15 cellular contexts compared by ENCODE assay signal in the genomic region with DNA sequence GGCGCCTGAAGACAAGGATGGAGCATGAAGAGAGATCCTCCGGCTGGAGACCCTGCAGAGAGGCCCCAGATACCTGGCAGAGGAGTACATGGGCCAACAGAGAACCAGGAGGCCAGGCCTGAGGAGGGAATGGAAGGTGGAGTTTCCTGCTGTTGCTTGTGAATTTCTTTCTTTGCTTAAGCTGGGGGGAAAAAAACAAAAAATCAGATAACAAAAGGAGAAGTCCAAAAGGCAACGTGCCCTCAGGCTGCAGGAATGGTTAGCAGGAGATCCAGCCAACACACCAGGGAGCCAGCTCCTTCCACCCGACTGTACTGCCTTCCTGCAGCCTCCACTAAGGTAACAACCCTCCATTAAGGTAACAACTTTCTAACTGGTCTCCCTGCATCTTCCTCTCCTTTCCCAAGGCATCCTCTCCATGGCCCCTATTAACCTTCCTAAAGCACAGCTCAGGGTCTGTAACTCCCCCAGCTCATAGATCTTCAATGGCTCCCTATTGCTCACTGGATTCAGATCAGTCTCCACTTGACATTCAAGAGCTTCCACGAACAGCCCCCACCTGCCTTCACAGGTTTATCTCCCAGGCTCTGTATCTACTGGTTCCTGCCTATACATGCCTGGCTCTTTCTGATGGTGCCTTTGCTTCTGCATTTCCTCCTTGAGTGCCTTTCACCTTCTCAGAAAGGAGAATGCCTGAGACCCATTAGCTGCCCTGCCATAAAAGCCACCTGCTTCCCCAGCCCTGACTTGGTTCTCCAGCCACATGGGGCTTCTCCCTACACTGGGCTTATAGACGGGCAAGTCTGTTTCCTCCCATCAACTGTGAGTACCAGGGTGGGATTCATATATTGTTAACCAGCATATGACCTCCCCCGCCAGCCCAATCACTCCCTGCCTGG. TPM values are rescaled to one million over a fixed set of nuclear protein-coding genes. Genes with fewer than 3 reads are reported as not detected.
DNase-seq lines count a peak whose midpoint lies in the region; ATAC-seq and TF ChIP-seq lines count a peak whose summit lies in the region.
"Had no signal": no experiment of that assay in that cellular context is flagged by ENCODE, and none has a peak within 500 bp of the region (broad histone marks: within the 10 kb centered on the region; RNA-seq: fewer than 3 reads in every experiment).

No MANE protein-coding gene starts in this region.

- DNase-seq in GDM1 (lab: John Stamatoyannopoulos, UW) (peak; percentile 45), KG1 (lab: John Stamatoyannopoulos, UW) (peak; percentile 30), WTC11 (ENCODE audit: low spot score) (no peak), hepatic stellate cell (ENCODE audit: low spot score) (no peak)
- DNase-seq in natural killer cell treated with Interleukin-12 subunit alpha and Interleukin-12 subunit beta and Interleukin-15 and Interleukin-18, amount 100 ng/mL, for 72 hours (ENCODE audit: low spot score), result no peak
- DNase-seq: activated CD4-positive, CD25-positive, alpha-beta regulatory T cell; activated T-cell treated with anti-CD3 and anti-CD28 coated beads, Interleukin-2, amount 50 U/mL, for 1 hour; brain microvascular endothelial cell; erythroblast; H7; IMR-90; right lobe of liver; Right ventricle myocardium superior had no signal

- peak overlapping the region; percentile 94 for H3K4me3 Mint-ChIP-seq in WTC11
- peak overlapping the region; percentile 54 for H3K4me3 Mint-ChIP-seq in natural killer cell treated with Interleukin-12 subunit alpha and Interleukin-12 subunit beta and Interleukin-15 and Interleukin-18, amount 100 ng/mL, for 72 hours

- H3K27me3 Mint-ChIP-seq in WTC11 (ENCODE audit: low read depth), result peaks cover 56% of the 10 kb centered on the region
- no peaks in the 10 kb centered on the region for H3K27me3 Mint-ChIP-seq in natural killer cell treated with Interleukin-12 subunit alpha and Interleukin-12 subunit beta and Interleukin-15 and Interleukin-18, amount 100 ng/mL, for 72 hours

- no peak for ATAC-seq in WTC11
- ATAC-seq in natural killer cell treated with Interleukin-12 subunit alpha and Interleukin-12 subunit beta and Interleukin-15 and Interleukin-18, amount 100 ng/mL, for 72 hours, result no peak
- ATAC-seq in HG02884 (IDR thresholded peaks at IDR 0.05; ENCODE audit: unreplicated experiment), result no peak
- ATAC-seq in HG02885 (IDR thresholded peaks at IDR 0.05; ENCODE audit: poor library complexity, unreplicated experiment), result no peak

- H3K4me1 Mint-ChIP-seq in WTC11, result peaks cover 21% of the 10 kb centered on the region
- H3K4me1 Mint-ChIP-seq in natural killer cell treated with Interleukin-12 subunit alpha and Interleukin-12 subunit beta and Interleukin-15 and Interleukin-18, amount 100 ng/mL, for 72 hours (ENCODE audit: low read depth in 2 of 2), result peaks cover 27 to 35% of the 10 kb centered on the region in 2 donors

- peaks cover 6% of the 10 kb centered on the region for H3K36me3 Mint-ChIP-seq in WTC11
- no peaks in the 10 kb centered on the region for H3K36me3 Mint-ChIP-seq in natural killer cell treated with Interleukin-12 subunit alpha and Interleukin-12 subunit beta and Interleukin-15 and Interleukin-18, amount 100 ng/mL, for 72 hours

- no peak overlapping the region for H3K27ac Mint-ChIP-seq in WTC11
- peak overlapping the region in 1 of 2 donors; percentile 11 for H3K27ac Mint-ChIP-seq in natural killer cell treated with Interleukin-12 subunit alpha and Interleukin-12 subunit beta and Interleukin-15 and Interleukin-18, amount 100 ng/mL, for 72 hours

- CTCF ChIA-PET in WTC11 (lab: Charles Lee), result interaction anchor here (1.2 to 7.0 kb wide), 10 partner anchors 8 to 296 kb away, joined by 3 to 284 read pairs (median 34); a partner anchor contains a TSS

- POLR2A ChIA-PET in WTC11 (lab: Charles Lee), result interaction anchor here (0.5 to 3.4 kb wide), 4 partner anchors 8 to 1772 kb away, joined by 3 to 21 read pairs (median 4); a partner anchor contains a TSS

- H3K9me3 Mint-ChIP-seq in WTC11, result peaks cover 9% of the 10 kb centered on the region
- H3K9me3 Mint-ChIP-seq in natural killer cell treated with Interleukin-12 subunit alpha and Interleukin-12 subunit beta and Interleukin-15 and Interleukin-18, amount 100 ng/mL, for 72 hours, result no peaks in the 10 kb centered on the region

- no peak for TF ChIP-seq CTCF in WTC11 (IDR thresholded peaks at IDR 0.05)

TF ChIP-seq in WTC11, 78 proteins besides CTCF, POLR2A, EP300 and RAD21 (continues in another document):
- TF ChIP-seq NR2C2 (CRISPR knock-in tag; IDR thresholded peaks at IDR 0.05), result no peak
- TF ChIP-seq, protein P1, sequence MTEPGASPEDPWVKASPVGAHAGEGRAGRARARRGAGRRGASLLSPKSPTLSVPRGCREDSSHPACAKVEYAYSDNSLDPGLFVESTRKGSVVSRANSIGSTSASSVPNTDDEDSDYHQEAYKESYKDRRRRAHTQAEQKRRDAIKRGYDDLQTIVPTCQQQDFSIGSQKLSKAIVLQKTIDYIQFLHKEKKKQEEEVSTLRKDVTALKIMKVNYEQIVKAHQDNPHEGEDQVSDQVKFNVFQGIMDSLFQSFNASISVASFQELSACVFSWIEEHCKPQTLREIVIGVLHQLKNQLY (CRISPR knock-in tag; IDR thresholded peaks at IDR 0.05), result no peak
- TF ChIP-seq, protein P2, sequence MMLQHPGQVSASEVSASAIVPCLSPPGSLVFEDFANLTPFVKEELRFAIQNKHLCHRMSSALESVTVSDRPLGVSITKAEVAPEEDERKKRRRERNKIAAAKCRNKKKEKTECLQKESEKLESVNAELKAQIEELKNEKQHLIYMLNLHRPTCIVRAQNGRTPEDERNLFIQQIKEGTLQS (CRISPR knock-in tag; conservative IDR thresholded peaks at IDR 0.05), result no peak
- TF ChIP-seq TP53 (CRISPR knock-in tag; IDR thresholded peaks at IDR 0.05), result no peak
- no peak for TF ChIP-seq GRHL2 (CRISPR knock-in tag; IDR thresholded peaks at IDR 0.05; ENCODE audit: insufficient replicate concordance, severe bottlenecking)
- TF ChIP-seq, protein P3, sequence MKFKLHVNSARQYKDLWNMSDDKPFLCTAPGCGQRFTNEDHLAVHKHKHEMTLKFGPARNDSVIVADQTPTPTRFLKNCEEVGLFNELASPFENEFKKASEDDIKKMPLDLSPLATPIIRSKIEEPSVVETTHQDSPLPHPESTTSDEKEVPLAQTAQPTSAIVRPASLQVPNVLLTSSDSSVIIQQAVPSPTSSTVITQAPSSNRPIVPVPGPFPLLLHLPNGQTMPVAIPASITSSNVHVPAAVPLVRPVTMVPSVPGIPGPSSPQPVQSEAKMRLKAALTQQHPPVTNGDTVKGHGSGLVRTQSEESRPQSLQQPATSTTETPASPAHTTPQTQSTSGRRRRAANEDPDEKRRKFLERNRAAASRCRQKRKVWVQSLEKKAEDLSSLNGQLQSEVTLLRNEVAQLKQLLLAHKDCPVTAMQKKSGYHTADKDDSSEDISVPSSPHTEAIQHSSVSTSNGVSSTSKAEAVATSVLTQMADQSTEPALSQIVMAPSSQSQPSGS (CRISPR knock-in tag; IDR thresholded peaks at IDR 0.05; ENCODE audit: borderline replicate concordance, low read depth), result no peak
- TF ChIP-seq, protein P4, sequence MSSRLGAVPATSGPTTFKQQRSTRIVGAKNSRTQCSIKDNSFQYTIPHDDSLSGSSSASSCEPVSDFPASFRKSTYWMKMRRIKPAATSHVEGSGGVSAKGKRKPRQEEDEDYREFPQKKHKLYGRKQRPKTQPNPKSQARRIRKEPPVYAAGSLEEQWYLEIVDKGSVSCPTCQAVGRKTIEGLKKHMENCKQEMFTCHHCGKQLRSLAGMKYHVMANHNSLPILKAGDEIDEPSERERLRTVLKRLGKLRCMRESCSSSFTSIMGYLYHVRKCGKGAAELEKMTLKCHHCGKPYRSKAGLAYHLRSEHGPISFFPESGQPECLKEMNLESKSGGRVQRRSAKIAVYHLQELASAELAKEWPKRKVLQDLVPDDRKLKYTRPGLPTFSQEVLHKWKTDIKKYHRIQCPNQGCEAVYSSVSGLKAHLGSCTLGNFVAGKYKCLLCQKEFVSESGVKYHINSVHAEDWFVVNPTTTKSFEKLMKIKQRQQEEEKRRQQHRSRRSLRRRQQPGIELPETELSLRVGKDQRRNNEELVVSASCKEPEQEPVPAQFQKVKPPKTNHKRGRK (CRISPR knock-in tag; IDR thresholded peaks at IDR 0.05; ENCODE audit: borderline replicate concordance), result no peak
- TF ChIP-seq EMX1 (CRISPR knock-in tag; IDR thresholded peaks at IDR 0.05), result no peak
- TF ChIP-seq NR3C1 (CRISPR knock-in tag; conservative IDR thresholded peaks at IDR 0.05; ENCODE audit: low read depth), result no peak
- no peak for TF ChIP-seq IRF2 (CRISPR knock-in tag; IDR thresholded peaks at IDR 0.05; ENCODE audit: borderline replicate concordance, low read depth)
- TF ChIP-seq SMAD3 (CRISPR knock-in tag; IDR thresholded peaks at IDR 0.05; ENCODE audit: borderline replicate concordance), result no peak

RNA-seq across cellular contexts. Expression of a gene that starts 0.7 kb away (rescaled TPM):
- not detected in 3 replicates for total RNA-seq in WTC11 (2021)
- not detected for total RNA-seq in natural killer cell treated with Interleukin-12 subunit alpha and Interleukin-12 subunit beta and Interleukin-15 and Interleukin-18, amount 100 ng/mL, for 72 hours
- total RNA-seq: H7, IMR-90, right lobe of liver, Right ventricle myocardium superior had no signal

RNA-seq across cellular contexts. Expression of a gene that starts 15.2 kb away (rescaled TPM):
- 4.1 to 5.4 TPM (median 4.1 TPM) in 3 replicates for total RNA-seq in WTC11 (2021)
- total RNA-seq in natural killer cell treated with Interleukin-12 subunit alpha and Interleukin-12 subunit beta and Interleukin-15 and Interleukin-18, amount 100 ng/mL, for 72 hours, result under 1 TPM in 1 of 2 donors, not detected in 1; 0.43 TPM

RNA-seq across cellular contexts. Expression of a gene that starts 30.8 kb away (rescaled TPM):
- 11.2 to 17.0 TPM (median 11.9 TPM) in 3 replicates for total RNA-seq in WTC11 (2021)
- total RNA-seq in natural killer cell treated with Interleukin-12 subunit alpha and Interleukin-12 subunit beta and Interleukin-15 and Interleukin-18, amount 100 ng/mL, for 72 hours, result 10 to 100 TPM; 18.8 to 49.9 TPM

RNA-seq across cellular contexts. Expression of a gene that starts 33.4 kb away (rescaled TPM):
- total RNA-seq in WTC11 (2021), result 1,970 to 2,019 TPM (median 2,012 TPM) in 3 replicates
- 1,000 to 10,000 TPM; 1,326 to 1,683 TPM for total RNA-seq in natural killer cell treated with Interleukin-12 subunit alpha and Interleukin-12 subunit beta and Interleukin-15 and Interleukin-18, amount 100 ng/mL, for 72 hours

RNA-seq across cellular contexts. Expression of a gene that starts 59.1 kb away (rescaled TPM):
- 3.9 to 4.2 TPM (median 4.0 TPM) in 3 replicates for total RNA-seq in WTC11 (2021)
- total RNA-seq in natural killer cell treated with Interleukin-12 subunit alpha and Interleukin-12 subunit beta and Interleukin-15 and Interleukin-18, amount 100 ng/mL, for 72 hours, result under 1 TPM in 1 of 2 donors, not detected in 1; 0.12 TPM
- total RNA-seq: IMR-90, right lobe of liver had no signal

Comparison
In these comparisons a context has a peak if more than half of its experiments do, and no peak if none do; other contexts are left out.
1. DNase-seq: peak in GDM1 (single experiment) and KG1 (single experiment); none in WTC11 (single experiment), natural killer cell treated with Interleukin-12 subunit alpha and Interleukin-12 subunit beta and Interleukin-15 and Interleukin-18, amount 100 ng/mL, for 72 hours (single experiment) and hepatic stellate cell (single experiment).